ENCODE assay signal across 17 cellular contexts in the genomic region with DNA sequence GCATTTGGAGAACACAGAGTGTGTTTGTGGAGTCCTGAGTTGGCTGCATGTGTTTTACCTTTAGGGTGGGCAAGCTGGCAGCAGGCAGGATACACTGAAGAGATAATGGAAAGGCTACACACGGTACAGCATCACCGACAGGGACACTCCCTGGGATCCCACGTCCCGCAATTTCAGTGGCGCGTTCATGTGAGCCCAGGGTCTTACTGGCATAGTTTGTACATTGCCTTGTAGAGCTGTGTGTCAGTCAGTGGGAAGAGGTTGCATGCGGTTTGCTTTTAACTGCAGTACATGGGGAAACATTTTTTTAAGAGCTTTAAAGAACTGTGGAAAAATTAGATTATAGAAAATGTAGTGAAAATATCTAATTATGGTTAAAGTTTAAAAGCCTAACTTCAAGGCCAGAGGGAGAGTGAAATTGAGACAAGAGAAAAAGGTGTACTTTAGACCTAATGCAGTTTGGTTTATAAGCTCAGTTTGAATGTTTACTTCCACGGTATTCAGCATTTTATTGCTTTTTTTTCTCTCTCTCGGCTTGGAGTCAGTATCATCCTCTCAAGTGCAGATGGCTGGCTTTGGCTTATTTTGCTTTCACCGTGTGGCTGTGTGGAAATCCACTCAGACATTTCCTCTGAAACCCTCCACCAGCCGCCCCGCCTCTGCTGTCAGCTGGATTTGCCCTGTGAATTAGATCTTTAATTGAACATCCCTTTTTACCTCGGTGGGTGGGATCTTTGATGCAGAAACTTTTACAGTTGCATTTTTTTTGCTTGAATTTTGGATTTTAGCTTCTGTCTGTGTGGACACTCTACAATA.
"Had no signal": no experiment of that assay in that cellular context is flagged by ENCODE, and none has a peak within 500 bp of the region (broad histone marks: within the 10 kb centered on the region; RNA-seq: fewer than 3 reads in every experiment).

No MANE protein-coding gene starts in this region.

- DNase-seq: activated CD4-positive, alpha-beta T cell treated with anti-CD3 and anti-CD28 coated beads, Interleukin-2, amount 50 U/mL, for 1 hour; activated CD4-positive, CD25-positive, alpha-beta regulatory T cell treated with anti-CD3 and anti-CD28 coated beads, Interleukin-2, amount 50 U/mL, for 72 hours; activated gamma-delta T cell; activated T-cell treated with anti-CD3 and anti-CD28 coated beads, Interleukin-2, amount 50 U/mL, for 72 hours; cerebellar nuclear complex; cortex of kidney; heart right ventricle; mesenchymal stem cell; naive thymus-derived CD4-positive, alpha-beta T cell; stimulated activated CD4-positive, alpha-beta T cell treated with anti-CD3 and anti-CD28 coated beads, Interleukin-12 subunit alpha, Interleukin-12 subunit beta, amount 100 ng/mL, for 4 hours; stimulated activated CD4-positive, alpha-beta T cell treated with anti-CD3 and anti-CD28 coated beads, Interleukin-1b, Interleukin-23, amount 100 ng/mL, for 48 hours; stimulated activated CD8-positive, alpha-beta memory T cell treated with anti-CD3 and anti-CD28 coated beads, Interleukin-4, amount 100 ng/mL, for 48 hours; stimulated activated naive CD4-positive, alpha-beta T cell; T1000 had no signal

- H3K36me3 ChIP-seq: breast epithelium, gastroesophageal sphincter, heart right ventricle had no signal

- H3K4me3 ChIP-seq: breast epithelium, gastroesophageal sphincter, heart right ventricle had no signal

- ATAC-seq: activated T-cell treated with anti-CD3 and anti-CD28 coated beads, Interleukin-2, amount 50 U/mL, for 72 hours; esophagus mucosa; gastroesophageal sphincter; heart right ventricle; naive thymus-derived CD4-positive, alpha-beta T cell had no signal

- H3K9me3 ChIP-seq: breast epithelium, gastroesophageal sphincter had no signal

- H3K27ac ChIP-seq: breast epithelium, gastroesophageal sphincter, heart right ventricle had no signal

- H3K4me1 ChIP-seq: breast epithelium, gastroesophageal sphincter, heart right ventricle had no signal

- H3K27me3 ChIP-seq: breast epithelium, gastroesophageal sphincter, heart right ventricle had no signal
